ENCODE assay signal across 21 cellular contexts in genomic region chr10:123948030-123948823, GRCh38. TPM values are rescaled to one million over a fixed set of nuclear protein-coding genes. Genes with fewer than 3 reads are reported as not detected.
"Had no signal": no experiment of that assay in that cellular context is flagged by ENCODE, and none has a peak within 500 bp of the region (broad histone marks: within the 10 kb centered on the region; RNA-seq: fewer than 3 reads in every experiment).

No MANE protein-coding gene starts in this region.

- H3K9me3 ChIP-seq: MG63 had no signal

- H3K27ac ChIP-seq: cardiac muscle cell had no signal

- DNase-seq: activated CD4-positive, alpha-beta T cell treated with anti-CD3 and anti-CD28 coated beads for 48 hours; activated CD4-positive, alpha-beta T cell treated with anti-CD3 and anti-CD28 coated beads, Interleukin-2, amount 50 U/mL, for 4 hours; activated CD4-positive, CD25-positive, alpha-beta regulatory T cell treated with anti-CD3 and anti-CD28 coated beads, Interleukin-2, amount 50 U/mL, for 72 hours; activated CD8-positive, alpha-beta memory T cell treated with anti-CD3 and anti-CD28 coated beads, Interleukin-2, amount 50 U/mL, for 48 hours; activated CD8-positive, alpha-beta T cell treated with anti-CD3 and anti-CD28 coated beads, Interleukin-2, amount 10 ng/mL, durations not matched to agents 7 days and 5 days; activated T-cell treated with anti-CD3 and anti-CD28 coated beads, Interleukin-2, amount 50 U/mL, for 1 hour; amygdala; cerebellar nuclear complex; MG63; MV-4-11; NCI-H1092 treated with DMSO at 0.1 percent for 48 hours; NCI-H1436; NCI-H187; NCI-H2081; NCI-H446; PC-3; SHP77 treated with DMSO at 0.1 percent for 48 hours; T-helper 17 cell; T-helper 9 cell had no signal

- ATAC-seq: activated CD8-positive, alpha-beta T cell treated with anti-CD3 and anti-CD28 coated beads, Interleukin-2, amount 10 ng/mL, durations not matched to agents 7 days and 5 days; PC-3; T-helper 17 cell; WTC11 had no signal

- H3K4me3 ChIP-seq: cardiac muscle cell, MG63 had no signal

- H3K36me3 ChIP-seq: cardiac muscle cell, MG63 had no signal

- H3K27me3 ChIP-seq: MG63 had no signal

RNA-seq across cellular contexts. Expression of gene CPXM2, which starts 56.6 kb away (rescaled TPM):
- total RNA-seq: activated CD8-positive, alpha-beta T cell treated with anti-CD3 and anti-CD28 coated beads, Interleukin-2, amount 10 ng/mL, durations not matched to agents 7 days and 5 days; PC-3 had no signal
